9 cellular contexts compared by ENCODE assay signal in the genomic region with DNA sequence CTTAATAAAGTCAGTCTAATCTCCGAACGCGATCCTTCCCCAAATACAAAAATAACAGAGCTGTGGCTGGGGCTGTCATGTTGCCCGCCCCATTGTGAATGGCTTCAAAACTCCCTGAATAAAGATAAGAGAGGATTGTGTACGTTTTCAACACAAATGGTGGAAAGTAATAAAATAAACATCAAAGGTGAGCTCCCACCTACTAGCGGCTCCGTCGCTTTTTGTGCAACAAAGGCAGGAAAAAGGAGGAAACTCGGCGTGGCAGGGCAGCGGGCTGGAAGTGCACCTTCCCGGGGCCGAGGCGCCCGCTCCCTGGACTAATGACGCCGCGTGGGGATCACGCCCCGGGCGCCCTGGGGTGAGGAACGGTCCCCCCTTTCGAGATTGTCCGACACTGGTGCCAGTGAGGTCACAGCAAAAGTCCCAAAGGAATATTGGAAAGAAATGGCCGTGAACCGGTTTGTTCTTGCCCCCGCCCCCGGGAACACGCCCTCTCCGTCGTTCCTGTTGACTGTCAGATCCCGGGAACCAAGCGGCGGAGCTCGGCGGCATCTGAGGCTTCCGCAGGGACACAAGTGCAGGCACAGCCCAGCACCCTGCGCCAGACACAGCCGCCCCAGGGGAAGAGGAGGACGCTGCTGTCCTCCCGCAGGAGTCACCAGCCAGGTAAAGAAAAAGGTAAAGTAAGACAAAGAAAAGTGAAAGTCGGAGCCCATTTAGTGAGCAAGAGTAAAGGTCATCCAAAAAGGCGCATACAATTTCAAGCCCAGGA. TPM values are rescaled to one million over a fixed set of nuclear protein-coding genes. Genes with fewer than 3 reads are reported as not detected.
DNase-seq lines count a peak whose midpoint lies in the region; ATAC-seq and TF ChIP-seq lines count a peak whose summit lies in the region.
"Had no signal": no experiment of that assay in that cellular context is flagged by ENCODE, and none has a peak within 500 bp of the region (broad histone marks: within the 10 kb centered on the region; RNA-seq: fewer than 3 reads in every experiment).

No MANE protein-coding gene starts in this region.

- no peaks in the 10 kb centered on the region for H3K27me3 ChIP-seq in foreskin keratinocyte

- H3K4me1 ChIP-seq in foreskin keratinocyte = peaks cover 10% of the 10 kb centered on the region

- peak overlapping the region; percentile 38 for H3K27ac ChIP-seq in VCaP
- no peak overlapping the region for H3K27ac ChIP-seq in foreskin keratinocyte

- TF ChIP-seq CTCF in VCaP (conservative IDR thresholded peaks at IDR 0.05) (no peak), foreskin keratinocyte (conservative IDR thresholded peaks at IDR 0.05) (no peak), retinal pigment epithelial cell (conservative IDR thresholded peaks at IDR 0.05; ENCODE audit: low read depth, low read length) (no peak)

- H3K4me3 ChIP-seq in retinal pigment epithelial cell (ENCODE audit: low read length) = peak overlapping the region; percentile 79

- ATAC-seq in foreskin keratinocyte (peak; percentile 33), HG02840 (IDR thresholded peaks at IDR 0.05; ENCODE audit: low FRiP score, unreplicated experiment) (no peak), GM21717 (IDR thresholded peaks at IDR 0.05; ENCODE audit: unreplicated experiment) (no peak)

- peak; percentile 15 for DNase-seq in G401 (ENCODE audit: low spot score)
- peak in 1 of 2 donors; percentile 54 for DNase-seq in foreskin keratinocyte
- no peak for DNase-seq in retinal pigment epithelial cell (ENCODE audit: low read depth)
- DNase-seq in NCI-H1417 (lab: John Stamatoyannopoulos, UW) = no peak
- no peak for DNase-seq in MV-4-11 (lab: John Stamatoyannopoulos, UW)
- DNase-seq: SHP77 had no signal

- in situ Hi-C loops in G401 (cut with HindIII; ENCODE audit: low sequenced_read_pairs) = no loop called here

RNA-seq across cellular contexts. Expression of a gene that starts 1.1 kb away (rescaled TPM):
- not detected in 2 replicates for total RNA-seq in G401 (2014; rRNA removed; shearing (Covaris generic))
- total RNA-seq in foreskin keratinocyte = 2.8 and 4.5 TPM in 2 replicates
- polyA plus RNA-seq in foreskin keratinocyte = 2.6 and 4.4 TPM in 2 replicates
